ENCODE assay signal across 20 cellular contexts in genomic region chr5:145493435-145493834, GRCh38.
DNase-seq lines count a peak whose midpoint lies in the region; ATAC-seq and TF ChIP-seq lines count a peak whose summit lies in the region.
"Had no signal": no experiment of that assay in that cellular context is flagged by ENCODE, and none has a peak within 500 bp of the region (broad histone marks: within the 10 kb centered on the region; RNA-seq: fewer than 3 reads in every experiment).

No MANE protein-coding gene starts in this region.

- H3K36me3 Mint-ChIP-seq in MCF 10A (ENCODE audit: insufficient read depth, unreplicated experiment), result no peaks in the 10 kb centered on the region

- H3K36me3 ChIP-seq in breast epithelium, result no peaks in the 10 kb centered on the region
- H3K36me3 ChIP-seq in PC-9 (ENCODE audit: low read depth), result no peaks in the 10 kb centered on the region
- H3K36me3 ChIP-seq in smooth muscle cell (ENCODE audit: low read depth), result no peaks in the 10 kb centered on the region
- H3K36me3 ChIP-seq: HAP-1 had no signal

- no peak overlapping the region for H3K4me3 Mint-ChIP-seq in MCF 10A (ENCODE audit: unreplicated experiment)
- H3K4me3 Mint-ChIP-seq: CD4-positive, alpha-beta T cell; HFFc6 had no signal

- no peaks in the 10 kb centered on the region for H3K9me3 ChIP-seq in breast epithelium
- no peaks in the 10 kb centered on the region for H3K9me3 ChIP-seq in PC-9 (ENCODE audit: insufficient read depth, low read depth)
- no peaks in the 10 kb centered on the region for H3K9me3 ChIP-seq in smooth muscle cell (replicated peaks; ENCODE audit: low read depth)
- H3K9me3 ChIP-seq: A549, Caco-2, HAP-1 had no signal

- POLR2A ChIA-PET in MCF 10A (lab: Yijun Ruan, JAX) (interaction anchor here (1.9 kb wide), 1 partner anchor 9 kb away, joined by 8 read pairs; no protein-coding TSS in a partner anchor), PC-9 (lab: Charles Lee; ENCODE audit: unreplicated experiment) (no interaction called here)

- H2AFZ ChIP-seq in PC-9, result no peak overlapping the region
- no peak overlapping the region for H2AFZ ChIP-seq in smooth muscle cell (ENCODE audit: low read depth)

- H3K4me3 ChIP-seq in breast epithelium (no peak overlapping the region), PC-9 (no peak overlapping the region), smooth muscle cell (no peak overlapping the region)
- H3K4me3 ChIP-seq: A549, GM12878, HAP-1, K562 had no signal

- DNase-seq in MCF 10A (ENCODE audit: unreplicated experiment) (peak; percentile 20), breast epithelium (ENCODE audit: low spot score in 2 of 2) (no peak), PC-9 (no peak), smooth muscle cell (lab: John Stamatoyannopoulos, UW; ENCODE audit: unreplicated experiment) (no peak), NCI-H774 (lab: John Stamatoyannopoulos, UW) (no peak), globus pallidus (ENCODE audit: low spot score) (no peak), DMS114 treated with DMSO at 0.1 percent for 48 hours (lab: John Stamatoyannopoulos, UW; ENCODE audit: unreplicated experiment) (no peak)
- DNase-seq: AML-193; CD4-positive, alpha-beta T cell; DMS79 treated with DMSO at 0.1 percent for 48 hours; HFFc6 had no signal

- 81% methylated on average over 3 of the region's 3 CpGs for WGBS in smooth muscle cell (ENCODE audit: low lambda C conversion rate)

- H3K9me2 ChIP-seq in PC-9 (ENCODE audit: insufficient read depth), result no peaks in the 10 kb centered on the region

- no peaks in the 10 kb centered on the region for H3K9me3 Mint-ChIP-seq in MCF 10A (ENCODE audit: unreplicated experiment)
- H3K9me3 Mint-ChIP-seq: HFFc6 had no signal

- H4K20me1 ChIP-seq in PC-9 (ENCODE audit: insufficient read depth) (no peaks in the 10 kb centered on the region), smooth muscle cell (ENCODE audit: low read depth) (no peaks in the 10 kb centered on the region)

- H3K4me2 ChIP-seq in PC-9 (0 out of 2 replicates have a peak overlapping the region, but pooled peaks have one; percentile 17), smooth muscle cell (no peak overlapping the region)
- H3K4me2 ChIP-seq: A549 had no signal

- H3K9ac ChIP-seq in smooth muscle cell (ENCODE audit: low read depth), result no peak overlapping the region

- H3K27me3 Mint-ChIP-seq in MCF 10A (ENCODE audit: insufficient read depth, unreplicated experiment), result no peaks in the 10 kb centered on the region
- H3K27me3 Mint-ChIP-seq: CD4-positive, alpha-beta T cell had no signal

- CTCF ChIA-PET in MCF 10A (lab: Yijun Ruan, JAX), result interaction anchor here (1.0 kb wide), 1 partner anchor 11 kb away, joined by 3 read pairs; no protein-coding TSS in a partner anchor
- CTCF ChIA-PET in PC-9 (lab: Charles Lee), result no interaction called here

- H3K27ac ChIP-seq in breast epithelium (no peak overlapping the region), PC-9 (no peak overlapping the region), smooth muscle cell (ENCODE audit: low read depth) (peak overlapping the region; percentile 13)
- H3K27ac ChIP-seq: 22Rv1, A549, C4-2B, HL-60 had no signal

- H3K4me1 Mint-ChIP-seq in MCF 10A (ENCODE audit: insufficient read depth, unreplicated experiment), result peaks cover 16% of the 10 kb centered on the region

- intact Hi-C loops in MCF 10A (cut with micrococcal nuclease), result no loop called here
- intact Hi-C loops in breast epithelium (cut with DNase I; ENCODE audit: low total_unique reads), result no loop called here
- intact Hi-C loops in PC-9 (cut with micrococcal nuclease; ENCODE audit: unreplicated experiment), result no loop called here

- TF ChIP-seq CTCF in MCF 10A (IDR thresholded peaks at IDR 0.05; ENCODE audit: unreplicated experiment) (no peak), breast epithelium (IDR thresholded peaks at IDR 0.05) (no peak), PC-9 (conservative IDR thresholded peaks at IDR 0.05) (no peak), smooth muscle cell (IDR thresholded peaks at IDR 0.05; ENCODE audit: borderline replicate concordance, insufficient read depth, poor library complexity, severe bottlenecking) (no peak)

- peak; percentile 32 for ATAC-seq in esophagus mucosa
- ATAC-seq: A549, GM12878, K562 had no signal

- no peak overlapping the region for H3K27ac Mint-ChIP-seq in MCF 10A (ENCODE audit: low read depth, unreplicated experiment)
- H3K27ac Mint-ChIP-seq: CD4-positive, alpha-beta T cell; HFFc6 had no signal

- H3K4me1 ChIP-seq in breast epithelium, result no peaks in the 10 kb centered on the region
- peaks cover 22% of the 10 kb centered on the region for H3K4me1 ChIP-seq in PC-9 (replicated peaks; ENCODE audit: insufficient read depth)
- H3K4me1 ChIP-seq in smooth muscle cell (ENCODE audit: low read depth), result peaks cover 4% of the 10 kb centered on the region
- H3K4me1 ChIP-seq: Caco-2, HAP-1 had no signal

- H3F3A ChIP-seq in PC-9 (ENCODE audit: insufficient read depth, low read depth), result no peaks in the 10 kb centered on the region; the same call in 1 of the 2 replicates
- H3F3A ChIP-seq in smooth muscle cell (ENCODE audit: low read depth), result no peaks in the 10 kb centered on the region

- no TSS peak for BruUV-seq in MCF 10A (replicated peaks; lab: Mats Ljungman, UMichigan)
- BruUV-seq in PC-9 (replicated peaks; lab: Mats Ljungman, UMichigan), result no TSS peak

- TF ChIP-seq POLR2A in breast epithelium (IDR thresholded peaks at IDR 0.05), result no peak

- H3K79me2 ChIP-seq in PC-9 (ENCODE audit: low read depth), result no peaks in the 10 kb centered on the region
- H3K79me2 ChIP-seq in smooth muscle cell (ENCODE audit: low read depth), result no peaks in the 10 kb centered on the region

- H3K27me3 ChIP-seq in breast epithelium, result no peaks in the 10 kb centered on the region
- H3K27me3 ChIP-seq in PC-9 (ENCODE audit: insufficient read depth, low read depth), result no peaks in the 10 kb centered on the region
- no peaks in the 10 kb centered on the region for H3K27me3 ChIP-seq in smooth muscle cell (ENCODE audit: low read depth)
